In the genomic region with DNA sequence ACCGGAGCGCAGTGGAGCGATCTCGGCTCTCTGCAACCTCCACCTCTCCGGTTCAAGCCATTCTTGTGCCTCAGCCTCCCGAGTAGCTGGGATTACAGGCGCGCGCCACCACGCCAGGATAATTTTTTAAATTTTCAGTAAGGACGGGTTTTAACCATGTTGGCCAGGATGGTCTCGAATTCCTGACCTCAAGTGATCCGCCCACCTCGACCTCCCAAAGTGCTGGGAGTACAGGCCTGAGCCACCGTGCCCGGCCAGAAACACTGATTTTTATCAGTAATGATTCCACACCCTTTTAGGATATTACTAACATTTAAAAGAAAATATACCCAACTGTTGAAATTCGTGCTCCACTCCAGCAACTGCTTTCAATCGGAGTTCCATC, we compare ENCODE assay signal across 8 cellular contexts. TPM values are rescaled to one million over a fixed set of nuclear protein-coding genes. Genes with fewer than 3 reads are reported as not detected.
A peak's percentile ranks its signal among the peaks of the same experiment; 100 is the strongest.
DNase-seq lines count a peak whose midpoint lies in the region; ATAC-seq and TF ChIP-seq lines count a peak whose summit lies in the region.

No MANE protein-coding gene starts in this region.

- no peaks in the 10 kb centered on the region for H3K9me2 ChIP-seq in GM23248 (ENCODE audit: insufficient read depth)

- H3K4me2 ChIP-seq in GM23248 (ENCODE audit: unreplicated experiment) = peak overlapping the region; percentile 83

- H3K27me3 ChIP-seq in GM23248 (replicated peaks; ENCODE audit: insufficient read depth) (no peaks in the 10 kb centered on the region), gastrocnemius medialis (no peaks in the 10 kb centered on the region)

- H3K4me1 ChIP-seq in GM23248 (ENCODE audit: insufficient read depth) = peaks cover 13% of the 10 kb centered on the region; the same call in 1 of the 2 replicates
- no peaks in the 10 kb centered on the region for H3K4me1 ChIP-seq in gastrocnemius medialis

- peak overlapping the region; percentile 82 for H3K9ac ChIP-seq in GM23248

- no peak for ATAC-seq in gastrocnemius medialis

- in situ Hi-C loops in GM23248 (cut with MboI) = no loop called here
- in situ Hi-C loops in gastrocnemius medialis (cut with MboI; ENCODE audit: low sequenced_read_pairs in 4 of 4) = loop anchor here in 1 of 4 donors (25.0 kb wide), 1 partner anchor 175 kb away; the partner anchor contains the start of genes DHFR and MSH3

- WGBS in GM23248 (ENCODE audit: low coverage in 1 of 2, low lambda C conversion rate in 2 of 2, missing lambda C conversion rate in 2 of 2), 2 experiments = 27 to 38% methylated on average over 18 of the region's 18 CpGs

- TF ChIP-seq POLR2A in gastrocnemius medialis (IDR thresholded peaks at IDR 0.05) = no peak

- H3K4me3 ChIP-seq in GM23248 = peak overlapping the region; percentile 82
- H3K4me3 ChIP-seq in foreskin fibroblast (ENCODE audit: low read depth in 1 of 2, low read length in 2 of 2) = peak overlapping the region; percentile 72 to 94
- H3K4me3 ChIP-seq in gastrocnemius medialis = peak overlapping the region; percentile 66 to 98 (median 78)

- peaks cover 10% of the 10 kb centered on the region; the same call in 1 of the 2 replicates for H3F3A ChIP-seq in GM23248 (ENCODE audit: insufficient read depth)

- H3K79me2 ChIP-seq in GM23248 (ENCODE audit: insufficient read depth) = 0 out of 2 replicates have a peak, but pooled peaks cover 11% of the 10 kb centered on the region

- TF ChIP-seq CTCF in VCaP (conservative IDR thresholded peaks at IDR 0.05) (no peak), foreskin fibroblast (IDR thresholded peaks at IDR 0.05; ENCODE audit: low read depth, low read length) (no peak), gastrocnemius medialis (IDR thresholded peaks at IDR 0.05 in 4 of 5, conservative IDR thresholded peaks at IDR 0.05 in 1 of 5) (no peak)

- no peaks in the 10 kb centered on the region for H4K20me1 ChIP-seq in GM23248 (ENCODE audit: insufficient read depth)

- no peaks in the 10 kb centered on the region for H3K9me3 ChIP-seq in GM23248 (ENCODE audit: low read depth)
- H3K9me3 ChIP-seq in gastrocnemius medialis = peaks cover 0 to 5% (median 0%) of the 10 kb centered on the region in 3 donors

- peak overlapping the region; percentile 66 for H3K27ac ChIP-seq in GM23248
- H3K27ac ChIP-seq in VCaP = peak overlapping the region; percentile 78
- peak overlapping the region; percentile 46 to 76 (median 70) for H3K27ac ChIP-seq in gastrocnemius medialis

- intact Hi-C loops in gastrocnemius medialis (cut with DNase I; ENCODE audit: low total_unique reads) = loop anchor here (5.0 to 10.0 kb wide), 3 partner anchors 80 to 707 kb away; partner anchors contain the start of gene ZFYVE16

- H3K36me3 ChIP-seq in GM23248 (ENCODE audit: low read depth) = peaks cover 11% of the 10 kb centered on the region; the same call in 1 of the 2 replicates
- no peaks in the 10 kb centered on the region for H3K36me3 ChIP-seq in gastrocnemius medialis

- DNase-seq in GM23248 (no peak), foreskin fibroblast (no peak), gastrocnemius medialis (peak in 1 of 2 donors; percentile 11), MV-4-11 (lab: John Stamatoyannopoulos, UW) (no peak), DMS153 (lab: John Stamatoyannopoulos, UW) (no peak), SHP77 (lab: John Stamatoyannopoulos, UW) (no peak), hippocampal formation (lab: John Stamatoyannopoulos, UW) (no peak)

- peak overlapping the region; percentile 90 for H2AFZ ChIP-seq in GM23248

RNA-seq across cellular contexts. Expression of gene FAM151B, which starts 0.5 kb away (rescaled TPM):
- 3.4 and 7.8 TPM in 2 replicates for total RNA-seq in GM23248 (2014; rRNA removed; shearing (Covaris generic))
- polyA plus RNA-seq in GM23248 (2016; fragmentation: Nextera tagmentation; extraction: Ambion mirVana) = 2.6 and 4.4 TPM in 2 replicates
- 1 to 10 TPM in 2 of 4 donors, under 1 TPM in 2; 0.18 to 1.6 (median 1.1) TPM for total RNA-seq in gastrocnemius medialis
